ENCODE assay signal across 24 cellular contexts in genomic region chr6:46105568-46105967, GRCh38. TPM values are rescaled to one million over a fixed set of nuclear protein-coding genes. Genes with fewer than 3 reads are reported as not detected.
A peak's percentile ranks its signal among the peaks of the same experiment; 100 is the strongest.
DNase-seq lines count a peak whose midpoint lies in the region; ATAC-seq and TF ChIP-seq lines count a peak whose summit lies in the region.
"Had no signal": no experiment of that assay in that cellular context is flagged by ENCODE, and none has a peak within 500 bp of the region (broad histone marks: within the 10 kb centered on the region; RNA-seq: fewer than 3 reads in every experiment).

No MANE protein-coding gene starts in this region.

- H3K27me3 ChIP-seq in dorsolateral prefrontal cortex = no peaks in the 10 kb centered on the region
- H3K27me3 ChIP-seq: BLaER1 treated with 17β-estradiol and CSF1 and Interleukin-3, amounts not matched to agents 10 nM and 100 nM had no signal

- no peaks in the 10 kb centered on the region for H3K27me3 Mint-ChIP-seq in activated naive CD4-positive, alpha-beta T cell treated with anti-CD3 and anti-CD28 coated beads, Interleukin-2, amount 50 U/mL, for 24 hours
- no peaks in the 10 kb centered on the region for H3K27me3 Mint-ChIP-seq in natural killer cell (ENCODE audit: low read depth in 2 of 2)
- H3K27me3 Mint-ChIP-seq in natural killer cell treated with Interleukin-12 subunit alpha and Interleukin-12 subunit beta and Interleukin-15 and Interleukin-18, amount 100 ng/mL, for 72 hours = no peaks in the 10 kb centered on the region
- H3K27me3 Mint-ChIP-seq in nephron progenitor cell (ENCODE audit: low read depth, poor library complexity) = peaks cover 4% of the 10 kb centered on the region
- H3K27me3 Mint-ChIP-seq: CD4-positive, alpha-beta memory T cell had no signal

- TF ChIP-seq CTCF in natural killer cell (IDR thresholded peaks at IDR 0.05) (no peak), nephron progenitor cell (IDR thresholded peaks at IDR 0.05) (no peak), dorsolateral prefrontal cortex (IDR thresholded peaks at IDR 0.05 in 54 of 56, conservative IDR thresholded peaks at IDR 0.05 in 2 of 56; ENCODE audit: low read depth in 1 of 56, partially characterized antibody in 56 of 56) (no peak)

- peak overlapping the region; percentile 35 for H3K27ac Mint-ChIP-seq in activated naive CD4-positive, alpha-beta T cell treated with anti-CD3 and anti-CD28 coated beads, Interleukin-2, amount 50 U/mL, for 24 hours
- peak overlapping the region; percentile 77 to 83 for H3K27ac Mint-ChIP-seq in natural killer cell
- peak overlapping the region in 1 of 2 donors; percentile 63 for H3K27ac Mint-ChIP-seq in natural killer cell treated with Interleukin-12 subunit alpha and Interleukin-12 subunit beta and Interleukin-15 and Interleukin-18, amount 100 ng/mL, for 72 hours
- peak overlapping the region; percentile 12 for H3K27ac Mint-ChIP-seq in nephron progenitor cell
- H3K27ac Mint-ChIP-seq: CD4-positive, alpha-beta memory T cell had no signal

- no peak for ATAC-seq in natural killer cell
- ATAC-seq in natural killer cell treated with Interleukin-12 subunit alpha and Interleukin-12 subunit beta and Interleukin-15 and Interleukin-18, amount 100 ng/mL, for 72 hours = no peak

- DNase-seq in activated naive CD4-positive, alpha-beta T cell treated with Interleukin-2 at 50 U/mL for 16 hours = no peak
- DNase-seq in natural killer cell (no peak), nephron progenitor cell (no peak), dorsolateral prefrontal cortex (no peak), NOMO-1 treated with dmso at 0.1 percent for 144 hours (lab: John Stamatoyannopoulos, UW; ENCODE audit: unreplicated experiment) (no peak), islet precursor cell (no peak)
- no peak for DNase-seq in natural killer cell treated with Interleukin-12 subunit alpha and Interleukin-12 subunit beta and Interleukin-15 and Interleukin-18, amount 100 ng/mL, for 72 hours (ENCODE audit: low spot score)
- DNase-seq: 8988T; CD4-positive, alpha-beta memory T cell; DND-41; GOT3; HCEC 1CT; IMR-90; MV-4-11; NCI-H1105 treated with DMSO at 0.1 percent for 48 hours; NCI-H2029 treated with DMSO at 0.1 percent for 48 hours; NCI-H345; NCI-H524 treated with DMSO at 0.1 percent for 48 hours; PC-9; RPMI8226; SIG-M5; SK-N-SH had no signal

- H3K36me3 Mint-ChIP-seq in activated naive CD4-positive, alpha-beta T cell treated with anti-CD3 and anti-CD28 coated beads, Interleukin-2, amount 50 U/mL, for 24 hours = peaks cover 22% of the 10 kb centered on the region
- H3K36me3 Mint-ChIP-seq in natural killer cell = peaks cover 12% of the 10 kb centered on the region
- H3K36me3 Mint-ChIP-seq in natural killer cell treated with Interleukin-12 subunit alpha and Interleukin-12 subunit beta and Interleukin-15 and Interleukin-18, amount 100 ng/mL, for 72 hours = no peaks in the 10 kb centered on the region
- no peaks in the 10 kb centered on the region for H3K36me3 Mint-ChIP-seq in nephron progenitor cell (ENCODE audit: low read depth)

- intact Hi-C loops in natural killer cell (cut with micrococcal nuclease) = no loop called here
- intact Hi-C loops in dorsolateral prefrontal cortex (cut with DNase I) = no loop called here

- no peak overlapping the region for H3K4me3 Mint-ChIP-seq in activated naive CD4-positive, alpha-beta T cell treated with anti-CD3 and anti-CD28 coated beads, Interleukin-2, amount 50 U/mL, for 24 hours
- H3K4me3 Mint-ChIP-seq in natural killer cell (no peak overlapping the region), nephron progenitor cell (no peak overlapping the region)
- H3K4me3 Mint-ChIP-seq in natural killer cell treated with Interleukin-12 subunit alpha and Interleukin-12 subunit beta and Interleukin-15 and Interleukin-18, amount 100 ng/mL, for 72 hours = no peak overlapping the region
- H3K4me3 Mint-ChIP-seq: CD4-positive, alpha-beta memory T cell had no signal

- peaks cover 22% of the 10 kb centered on the region for H3K4me1 Mint-ChIP-seq in activated naive CD4-positive, alpha-beta T cell treated with anti-CD3 and anti-CD28 coated beads, Interleukin-2, amount 50 U/mL, for 24 hours
- H3K4me1 Mint-ChIP-seq in natural killer cell (peaks cover 27 to 33% of the 10 kb centered on the region in 2 donors), nephron progenitor cell (peaks cover 18% of the 10 kb centered on the region)
- peaks cover 12 to 21% of the 10 kb centered on the region in 2 donors for H3K4me1 Mint-ChIP-seq in natural killer cell treated with Interleukin-12 subunit alpha and Interleukin-12 subunit beta and Interleukin-15 and Interleukin-18, amount 100 ng/mL, for 72 hours (ENCODE audit: low read depth in 2 of 2)

- H3K9me3 Mint-ChIP-seq in activated naive CD4-positive, alpha-beta T cell treated with anti-CD3 and anti-CD28 coated beads, Interleukin-2, amount 50 U/mL, for 24 hours = no peaks in the 10 kb centered on the region
- no peaks in the 10 kb centered on the region for H3K9me3 Mint-ChIP-seq in natural killer cell
- no peaks in the 10 kb centered on the region for H3K9me3 Mint-ChIP-seq in natural killer cell treated with Interleukin-12 subunit alpha and Interleukin-12 subunit beta and Interleukin-15 and Interleukin-18, amount 100 ng/mL, for 72 hours
- peaks cover 34% of the 10 kb centered on the region for H3K9me3 Mint-ChIP-seq in nephron progenitor cell

- H3K4me3 ChIP-seq in dorsolateral prefrontal cortex = no peak overlapping the region
- H3K4me3 ChIP-seq: BLaER1 treated with 17β-estradiol and CSF1 and Interleukin-3, amounts not matched to agents 10 nM and 100 nM; PC-9 had no signal

- no peak overlapping the region for H3K27ac ChIP-seq in dorsolateral prefrontal cortex
- H3K27ac ChIP-seq: BLaER1 treated with 17β-estradiol and CSF1 and Interleukin-3, amounts not matched to agents 10 nM and 100 nM; PC-9 had no signal

RNA-seq across cellular contexts. Expression of gene ENPP4, which starts 24.2 kb away (rescaled TPM):
- 10 to 100 TPM; 25.0 to 45.0 (median 26.6) TPM for total RNA-seq in natural killer cell
- total RNA-seq in natural killer cell treated with Interleukin-12 subunit alpha and Interleukin-12 subunit beta and Interleukin-15 and Interleukin-18, amount 100 ng/mL, for 72 hours = 10 to 100 TPM in 1 of 2 donors, 1 to 10 TPM in 1; 7.6 to 25.5 TPM
- 10 to 100 TPM; 20.6 to 69.1 (median 33.4) TPM for total RNA-seq in dorsolateral prefrontal cortex
